1 cellular context compared by ENCODE assay signal in the genomic region with DNA sequence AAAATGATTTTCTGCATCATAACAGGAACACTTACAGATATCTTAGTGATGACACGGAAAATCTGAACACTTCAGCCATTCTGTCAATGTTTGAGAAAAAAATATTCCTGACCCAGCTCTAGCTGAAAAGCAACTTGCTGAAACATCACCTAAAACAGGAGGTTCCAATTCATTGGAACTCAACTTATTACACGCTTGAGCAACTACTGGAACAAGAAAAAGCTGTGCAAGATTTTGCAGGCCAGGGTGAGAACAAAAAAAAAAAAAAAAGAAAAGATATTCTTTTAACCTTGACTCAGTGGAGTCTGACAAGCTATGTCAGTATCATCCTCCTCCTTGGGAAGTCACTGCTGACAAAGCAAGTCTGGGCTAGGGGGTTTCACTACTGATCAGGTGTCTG.
TF ChIP-seq lines count a peak whose summit lies in the region.

No MANE protein-coding gene starts in this region.

TF ChIP-seq in H1, 55 proteins besides CTCF, POLR2A, EP300 and RAD21 (continued from another document):
- TF ChIP-seq SP4 (IDR thresholded peaks at IDR 0.05; ENCODE audit: low read length) (no peak), TAF7 (optimal IDR thresholded peaks at IDR 0.05; ENCODE audit: borderline replicate concordance, low read depth, low read length) (no peak), SRF (IDR thresholded peaks at IDR 0.05; ENCODE audit: low read depth, low read length) (no peak), KDM5A (IDR thresholded peaks at IDR 0.05; ENCODE audit: low read length) (no peak), YY1 (IDR thresholded peaks at IDR 0.05; ENCODE audit: low read depth, low read length) (no peak), CTBP2 (IDR thresholded peaks at IDR 0.05; ENCODE audit: borderline replicate concordance, insufficient read depth, insufficient read length, low read length) (no peak)
